Comparison of ENCODE assay signal across 9 cellular contexts in the genomic region with DNA sequence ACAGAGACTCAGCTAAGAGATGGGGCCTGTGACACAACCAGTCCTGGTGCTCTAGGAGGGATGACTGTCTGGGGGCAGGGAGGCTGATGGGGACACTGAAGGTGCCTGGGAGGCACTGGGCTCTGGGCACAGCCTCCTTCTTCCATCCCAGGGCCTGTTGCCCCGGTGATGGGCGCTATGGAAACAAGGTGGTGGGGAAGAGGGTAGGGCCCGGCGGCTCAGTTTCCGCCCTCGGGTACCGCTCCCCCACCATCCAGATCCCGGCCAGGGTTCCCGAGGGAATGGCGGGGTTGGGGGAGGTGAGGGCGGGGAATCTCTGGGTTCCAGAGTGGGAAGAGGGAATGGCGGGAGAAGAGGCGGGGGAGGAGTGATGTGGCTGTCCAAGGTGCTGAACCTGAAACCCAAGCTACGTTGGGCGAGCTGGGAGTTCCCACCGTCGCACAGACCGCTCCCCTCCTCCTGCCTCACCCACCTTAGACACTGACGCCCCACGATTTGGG. TPM values are rescaled to one million over a fixed set of nuclear protein-coding genes. Genes with fewer than 3 reads are reported as not detected.
DNase-seq lines count a peak whose midpoint lies in the region; ATAC-seq, FAIRE-seq and TF ChIP-seq lines count a peak whose summit lies in the region.
"Had no signal": no experiment of that assay in that cellular context is flagged by ENCODE, and none has a peak within 500 bp of the region (broad histone marks: within the 10 kb centered on the region; RNA-seq: fewer than 3 reads in every experiment).

No MANE protein-coding gene starts in this region.

- FAIRE-seq in A549 (lab: Jason Lieb, UNC) (no peak), endothelial cell of umbilical vein (lab: Jason Lieb, UNC) (peak; percentile 57)

- H3K27ac Mint-ChIP-seq in progenitor cell of endocrine pancreas = no peak overlapping the region

- H3K4me3 Mint-ChIP-seq in progenitor cell of endocrine pancreas (ENCODE audit: low read depth) = no peak overlapping the region

- intact Hi-C loops in endothelial cell of umbilical vein (cut with micrococcal nuclease) = loop anchor here (2.0 to 5.0 kb wide), 3 partner anchors 59 to 155 kb away; a partner anchor contains a TSS

- H3K36me3 Mint-ChIP-seq in progenitor cell of endocrine pancreas (ENCODE audit: insufficient read depth) = no peaks in the 10 kb centered on the region

- dilution Hi-C loops in endothelial cell of umbilical vein (cut with MboI; ENCODE audit: extremely low pct_ligation_motif_present, low sequenced_read_pairs) = no loop called here

- H3K9me3 ChIP-seq in A549 (no peaks in the 10 kb centered on the region), endothelial cell of umbilical vein (replicated peaks; ENCODE audit: control insufficient read depth, insufficient read depth, low read length) (no peaks in the 10 kb centered on the region), Peyer's patch (no peaks in the 10 kb centered on the region)

- TF ChIP-seq CTCF in A549 (IDR thresholded peaks at IDR 0.05) (no peak), GM20000 (IDR thresholded peaks at IDR 0.05; ENCODE audit: extremely low read depth, missing control alignments) (no peak), RWPE1 (conservative IDR thresholded peaks at IDR 0.05; ENCODE audit: low read depth) (no peak), endothelial cell of umbilical vein (IDR thresholded peaks at IDR 0.05; ENCODE audit: extremely low read depth in 1 of 2, insufficient read depth in 1 of 2, low read depth in 1 of 2, low read length in 2 of 2) (no peak), progenitor cell of endocrine pancreas (IDR thresholded peaks at IDR 0.05; ENCODE audit: unreplicated experiment) (no peak), Peyer's patch (IDR thresholded peaks at IDR 0.05) (no peak)

- POLR2A ChIA-PET in A549 (lab: Yijun Ruan, JAX) = no interaction called here
- POLR2A ChIA-PET in RWPE1 (lab: Yijun Ruan, JAX; ENCODE audit: low non-redundant PET) = no interaction called here
- POLR2A ChIA-PET in endothelial cell of umbilical vein (lab: Charles Lee) = interaction anchor here (1.1 kb wide), 1 partner anchor 26 kb away, joined by 4 read pairs; no protein-coding TSS in a partner anchor

- H3K27ac ChIP-seq in A549 (no peak overlapping the region), RWPE1 (no peak overlapping the region), endothelial cell of umbilical vein (ENCODE audit: insufficient read depth, low read depth, low read length) (no peak overlapping the region), Peyer's patch (no peak overlapping the region)

- no peak overlapping the region for H3K4me2 ChIP-seq in A549
- no peak overlapping the region for H3K4me2 ChIP-seq in endothelial cell of umbilical vein (ENCODE audit: insufficient read depth, low read length)

- no peak overlapping the region for H2AFZ ChIP-seq in endothelial cell of umbilical vein (ENCODE audit: low read depth, low read length)

- H3K9me1 ChIP-seq in endothelial cell of umbilical vein (replicated peaks; ENCODE audit: control insufficient read depth, extremely low read depth, insufficient read depth, low read length) = no peaks in the 10 kb centered on the region

- no peak for TF ChIP-seq RAD21 in A549 (conservative IDR thresholded peaks at IDR 0.05 in 1 of 2, IDR thresholded peaks at IDR 0.05 in 1 of 2)

- H3K9me3 Mint-ChIP-seq in progenitor cell of endocrine pancreas (ENCODE audit: low read depth) = no peaks in the 10 kb centered on the region

- ATAC-seq in A549 (no peak), HG03439 (IDR thresholded peaks at IDR 0.05; ENCODE audit: unreplicated experiment) (no peak)

- BruUV-seq in endothelial cell of umbilical vein (replicated peaks; lab: Mats Ljungman, UMichigan) = no TSS peak

- CTCF ChIA-PET in A549 (lab: Yijun Ruan, JAX) = interaction anchor here (0.7 to 6.1 kb wide), 13 partner anchors 9 to 219 kb away, joined by 3 to 76 read pairs (median 5); a partner anchor contains a TSS
- CTCF ChIA-PET in RWPE1 (lab: Yijun Ruan, JAX) = interaction anchor here (0.5 to 1.1 kb wide), 2 partner anchors 134 to 159 kb away, joined by 3 read pairs; no protein-coding TSS in a partner anchor
- CTCF ChIA-PET in endothelial cell of umbilical vein (lab: Charles Lee) = interaction anchor here (0.9 to 5.6 kb wide), 11 partner anchors 16 to 280 kb away, joined by 3 to 52 read pairs (median 4); a partner anchor contains a TSS

- TF ChIP-seq POLR2A in A549 (IDR thresholded peaks at IDR 0.05; ENCODE audit: low read length) = no peak
- TF ChIP-seq POLR2A in endothelial cell of umbilical vein (IDR thresholded peaks at IDR 0.05; ENCODE audit: low read depth, low read length) = no peak
- no peak for TF ChIP-seq POLR2A in Peyer's patch (IDR thresholded peaks at IDR 0.05)

- no peak overlapping the region for H3K4me3 ChIP-seq in A549
- no peak overlapping the region for H3K4me3 ChIP-seq in endothelial cell of umbilical vein (replicated peaks in 1 of 3; ENCODE audit: insufficient read depth in 1 of 3, low read depth in 1 of 3, low read length in 3 of 3)
- peak overlapping the region in 1 of 4 donors; percentile 56 for H3K4me3 ChIP-seq in Peyer's patch

- DNase-seq in A549 (ENCODE audit: low read depth in 1 of 2, low spot score in 1 of 2) (peak in 1 of 2 experiments; percentile 42), GM20000 (ENCODE audit: low spot score) (peak; percentile 60), RWPE1 (ENCODE audit: low spot score) (peak; percentile 67), endothelial cell of umbilical vein (ENCODE audit: low read depth, low spot score) (no peak), progenitor cell of endocrine pancreas (ENCODE audit: low spot score, unreplicated experiment) (peak; percentile 53), Peyer's patch (no peak), occipital lobe (lab: John Stamatoyannopoulos, UW) (no peak)

- H4K20me1 ChIP-seq in endothelial cell of umbilical vein (replicated peaks; ENCODE audit: control insufficient read depth, extremely low read depth, insufficient read depth, low read length) = no peaks in the 10 kb centered on the region

- H3K27me3 ChIP-seq in endothelial cell of umbilical vein (ENCODE audit: control insufficient read depth in 2 of 2, insufficient read depth in 2 of 2, low read length in 2 of 2) (peaks cover 9 to 13% of the 10 kb centered on the region in 2 experiments), Peyer's patch (peaks cover 0 to 14% of the 10 kb centered on the region in 2 donors)

- 71% methylated on average over 18 of the region's 20 CpGs for WGBS in A549 (ENCODE audit: missing lambda C conversion rate)

- H3K9ac ChIP-seq in endothelial cell of umbilical vein (replicated peaks; ENCODE audit: extremely low read depth, insufficient read depth, low read length) = no peak overlapping the region

- H3K27me3 Mint-ChIP-seq in progenitor cell of endocrine pancreas = peaks cover 82% of the 10 kb centered on the region

- H3K4me1 ChIP-seq in A549 (peaks cover 34% of the 10 kb centered on the region), endothelial cell of umbilical vein (ENCODE audit: control insufficient read depth, extremely low read depth, insufficient read depth, low read length) (peaks cover 14% of the 10 kb centered on the region), Peyer's patch (peaks cover 0 to 36% (median 25%) of the 10 kb centered on the region in 4 donors)

- peaks cover 2% of the 10 kb centered on the region for H3K4me1 Mint-ChIP-seq in progenitor cell of endocrine pancreas (ENCODE audit: low read depth)

- H3K36me3 ChIP-seq in endothelial cell of umbilical vein (ENCODE audit: control insufficient read depth in 2 of 2, extremely low read depth in 1 of 2, insufficient read depth in 2 of 2, low read length in 2 of 2) = no peaks in the 10 kb centered on the region
- H3K36me3 ChIP-seq in Peyer's patch = no peaks in the 10 kb centered on the region

- TF ChIP-seq EP300 in A549 (IDR thresholded peaks at IDR 0.05) = no peak

- H3K79me2 ChIP-seq in endothelial cell of umbilical vein (ENCODE audit: control insufficient read depth, insufficient read depth, low read length) = no peaks in the 10 kb centered on the region

RNA-seq across cellular contexts. Expression of a gene that starts 1.0 kb away (rescaled TPM):
- polyA plus RNA-seq in A549 (2011; rRNA removed) (0.24 and 0.25 TPM in 2 replicates), A549 (2017; fragmentation: RNase III; extraction: RNeasy Plus Mini Kit Qiagen cat#74134 plus additional on column Dnase treatment) (0.37 to 0.40 TPM (median 0.39 TPM) in 3 replicates), endothelial cell of umbilical vein (0.06 and 0.11 TPM in 2 replicates)
- polyA plus RNA-seq in A549 (2012; cell fraction: cytosol; rRNA removed) = 0.65 and 0.91 TPM in 2 replicates
- polyA plus RNA-seq in A549 (2012; cell fraction: nucleus; rRNA removed) = 2.0 TPM in 2 replicates
- polyA minus RNA-seq in A549 (2011; rRNA and poly(A)+ RNA removed) = 0.68 and 0.74 TPM in 2 replicates
- total RNA-seq in endothelial cell of umbilical vein (0.11 TPM in 1 of 2 replicates, not detected in the other), progenitor cell of endocrine pancreas (not detected in 2 replicates), Peyer's patch (under 1 TPM in 2 of 4 donors, not detected in 2; 0.47 to 0.80 TPM), occipital lobe (0.31 TPM)
- 0.01 TPM in 1 of 2 replicates, not detected in the other for polyA plus RNA-seq in endothelial cell of umbilical vein (2011; cell fraction: cytosol; rRNA removed)
- 0.04 TPM in 1 of 2 replicates, not detected in the other for polyA plus RNA-seq in endothelial cell of umbilical vein (2011; cell fraction: nucleus; rRNA removed)
- polyA plus RNA-seq in endothelial cell of umbilical vein (2012) = 0.07 TPM in 1 of 2 replicates, not detected in the other
- polyA minus RNA-seq in endothelial cell of umbilical vein = 0.07 and 0.42 TPM in 2 replicates
- not detected for polyA minus RNA-seq in endothelial cell of umbilical vein (2011; cell fraction: cytosol; rRNA and poly(A)+ RNA removed)
- polyA minus RNA-seq in endothelial cell of umbilical vein (2011; cell fraction: nucleus; rRNA and poly(A)+ RNA removed) = not detected in 2 replicates

RNA-seq across cellular contexts. Expression of a gene that starts 5.3 kb away (rescaled TPM):
- polyA plus RNA-seq in A549 (2011; rRNA removed) (not detected in 2 replicates), A549 (2017; fragmentation: RNase III; extraction: RNeasy Plus Mini Kit Qiagen cat#74134 plus additional on column Dnase treatment) (0.18 TPM in 1 of 3 replicates, not detected in the others), endothelial cell of umbilical vein (not detected in 2 replicates)
- polyA plus RNA-seq in A549 (2012; cell fraction: cytosol; rRNA removed) = not detected in 2 replicates
- not detected in 2 replicates for polyA plus RNA-seq in A549 (2012; cell fraction: nucleus; rRNA removed)
- not detected in 2 replicates for polyA minus RNA-seq in A549 (2011; rRNA and poly(A)+ RNA removed)
- total RNA-seq in endothelial cell of umbilical vein (not detected in 2 replicates), progenitor cell of endocrine pancreas (not detected in 2 replicates), Peyer's patch (not detected), occipital lobe (not detected)
- not detected in 2 replicates for polyA plus RNA-seq in endothelial cell of umbilical vein (2011; cell fraction: cytosol; rRNA removed)
- polyA plus RNA-seq in endothelial cell of umbilical vein (2011; cell fraction: nucleus; rRNA removed) = not detected in 2 replicates
- not detected in 2 replicates for polyA plus RNA-seq in endothelial cell of umbilical vein (2012)
- polyA minus RNA-seq in endothelial cell of umbilical vein = not detected in 2 replicates
- polyA minus RNA-seq in endothelial cell of umbilical vein (2011; cell fraction: cytosol; rRNA and poly(A)+ RNA removed) = not detected
- polyA minus RNA-seq in endothelial cell of umbilical vein (2011; cell fraction: nucleus; rRNA and poly(A)+ RNA removed) = not detected in 2 replicates
- total RNA-seq: activated CD8-positive, alpha-beta memory T cell treated with anti-CD3 and anti-CD28 coated beads for 36 hours had no signal

RNA-seq across cellular contexts. Expression of a gene that starts 14.3 kb away (rescaled TPM):
- polyA plus RNA-seq in A549 (2011; rRNA removed) (12.3 and 14.2 TPM in 2 replicates), A549 (2017; fragmentation: RNase III; extraction: RNeasy Plus Mini Kit Qiagen cat#74134 plus additional on column Dnase treatment) (19.4 to 25.7 TPM (median 23.4 TPM) in 3 replicates), endothelial cell of umbilical vein (11.2 and 15.8 TPM in 2 replicates)
- polyA plus RNA-seq in A549 (2012; cell fraction: cytosol; rRNA removed) = 10.2 and 15.0 TPM in 2 replicates
- 32.5 and 54.6 TPM in 2 replicates for polyA plus RNA-seq in A549 (2012; cell fraction: nucleus; rRNA removed)
- 13.2 and 13.7 TPM in 2 replicates for polyA minus RNA-seq in A549 (2011; rRNA and poly(A)+ RNA removed)
- total RNA-seq in endothelial cell of umbilical vein (9.8 TPM in 2 replicates), progenitor cell of endocrine pancreas (6.8 and 8.1 TPM in 2 replicates), Peyer's patch (10 to 100 TPM; 13.2 to 71.4 (median 44.3) TPM), occipital lobe (5.5 TPM)
- polyA plus RNA-seq in endothelial cell of umbilical vein (2011; cell fraction: cytosol; rRNA removed) = 5.1 and 7.6 TPM in 2 replicates
- polyA plus RNA-seq in endothelial cell of umbilical vein (2011; cell fraction: nucleus; rRNA removed) = 16.1 and 17.2 TPM in 2 replicates
- 5.9 and 12.5 TPM in 2 replicates for polyA plus RNA-seq in endothelial cell of umbilical vein (2012)
- 8.0 and 11.1 TPM in 2 replicates for polyA minus RNA-seq in endothelial cell of umbilical vein
- 10.1 TPM for polyA minus RNA-seq in endothelial cell of umbilical vein (2011; cell fraction: cytosol; rRNA and poly(A)+ RNA removed)
- polyA minus RNA-seq in endothelial cell of umbilical vein (2011; cell fraction: nucleus; rRNA and poly(A)+ RNA removed) = 4.9 and 6.2 TPM in 2 replicates

RNA-seq across cellular contexts. Expression of a gene that starts 25.2 kb away (rescaled TPM):
- polyA plus RNA-seq in A549 (2011; rRNA removed) (171 and 179 TPM in 2 replicates), A549 (2017; fragmentation: RNase III; extraction: RNeasy Plus Mini Kit Qiagen cat#74134 plus additional on column Dnase treatment) (217 to 229 TPM (median 222 TPM) in 3 replicates), endothelial cell of umbilical vein (357 and 408 TPM in 2 replicates)
- polyA plus RNA-seq in A549 (2012; cell fraction: cytosol; rRNA removed) = 325 and 406 TPM in 2 replicates
- 250 and 251 TPM in 2 replicates for polyA plus RNA-seq in A549 (2012; cell fraction: nucleus; rRNA removed)
- 96.3 and 96.5 TPM in 2 replicates for polyA minus RNA-seq in A549 (2011; rRNA and poly(A)+ RNA removed)
- total RNA-seq in endothelial cell of umbilical vein (188 and 210 TPM in 2 replicates), progenitor cell of endocrine pancreas (68.8 and 70.3 TPM in 2 replicates), Peyer's patch (100 to 1,000 TPM in 2 of 4 donors, 10 to 100 TPM in 2; 80.9 to 153 (median 116) TPM), occipital lobe (35.1 TPM)
- 260 and 267 TPM in 2 replicates for polyA plus RNA-seq in endothelial cell of umbilical vein (2011; cell fraction: cytosol; rRNA removed)
- polyA plus RNA-seq in endothelial cell of umbilical vein (2011; cell fraction: nucleus; rRNA removed) = 122 and 127 TPM in 2 replicates
- 192 and 244 TPM in 2 replicates for polyA plus RNA-seq in endothelial cell of umbilical vein (2012)
- 108 and 117 TPM in 2 replicates for polyA minus RNA-seq in endothelial cell of umbilical vein
- polyA minus RNA-seq in endothelial cell of umbilical vein (2011; cell fraction: cytosol; rRNA and poly(A)+ RNA removed) = 37.0 TPM
- polyA minus RNA-seq in endothelial cell of umbilical vein (2011; cell fraction: nucleus; rRNA and poly(A)+ RNA removed) = 29.8 and 30.2 TPM in 2 replicates

RNA-seq across cellular contexts. Expression of a gene that starts 57.4 kb away (rescaled TPM):
- 0.04 TPM in 1 of 2 replicates, not detected in the other for polyA plus RNA-seq in A549 (2011; rRNA removed)
- 0.06 and 0.07 TPM in 2 replicates for polyA plus RNA-seq in A549 (2012; cell fraction: cytosol; rRNA removed)
- 0.11 and 0.18 TPM in 2 replicates for polyA plus RNA-seq in A549 (2012; cell fraction: nucleus; rRNA removed)
- polyA plus RNA-seq in A549 (2017; fragmentation: RNase III; extraction: RNeasy Plus Mini Kit Qiagen cat#74134 plus additional on column Dnase treatment) = not detected in 3 replicates
- polyA minus RNA-seq in A549 (2011; rRNA and poly(A)+ RNA removed) = not detected in 2 replicates
- total RNA-seq in endothelial cell of umbilical vein = not detected in 2 replicates
- polyA plus RNA-seq in endothelial cell of umbilical vein = 0.03 TPM in 1 of 2 replicates, not detected in the other
- not detected in 2 replicates for polyA plus RNA-seq in endothelial cell of umbilical vein (2011; cell fraction: cytosol; rRNA removed)
- 0.07 TPM in 1 of 2 replicates, not detected in the other for polyA plus RNA-seq in endothelial cell of umbilical vein (2011; cell fraction: nucleus; rRNA removed)
- polyA plus RNA-seq in endothelial cell of umbilical vein (2012) = 0.25 TPM in 1 of 2 replicates, not detected in the other
- not detected in 2 replicates for polyA minus RNA-seq in endothelial cell of umbilical vein
- polyA minus RNA-seq in endothelial cell of umbilical vein (2011; cell fraction: cytosol; rRNA and poly(A)+ RNA removed) = not detected
- not detected in 2 replicates for polyA minus RNA-seq in endothelial cell of umbilical vein (2011; cell fraction: nucleus; rRNA and poly(A)+ RNA removed)
- total RNA-seq in progenitor cell of endocrine pancreas = 0.16 TPM in 1 of 2 replicates, not detected in the other
- total RNA-seq in Peyer's patch = not detected
- total RNA-seq in occipital lobe = not detected

Comparison
In these comparisons a context has a peak if more than half of its experiments do, and no peak if none do; other contexts are left out.
1. DNase-seq: peak in GM20000 (single experiment), RWPE1 (single experiment) and progenitor cell of endocrine pancreas (single experiment); none in endothelial cell of umbilical vein (single experiment), Peyer's patch (0 of 3) and occipital lobe (single experiment).